29 cellular contexts compared by ENCODE assay signal in the genomic region with DNA sequence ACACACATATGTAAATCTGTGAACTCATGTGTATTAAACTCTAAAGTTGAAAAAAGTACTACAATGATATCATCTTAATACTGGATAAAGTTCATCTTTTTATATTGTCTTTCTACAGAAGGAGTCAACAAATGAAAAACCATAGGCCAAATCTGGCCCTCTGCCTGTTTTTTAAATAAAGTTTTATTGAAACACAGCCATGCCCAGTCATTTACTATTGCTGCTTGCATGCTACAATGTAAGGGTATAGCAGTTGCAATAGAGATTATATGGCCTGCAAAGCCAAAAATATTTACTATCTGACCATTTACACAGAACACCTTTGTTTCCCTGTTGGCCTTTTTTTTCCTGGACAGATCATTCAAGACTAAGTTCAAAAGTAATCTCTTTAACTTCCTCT.
"Had no signal": no experiment of that assay in that cellular context is flagged by ENCODE, and none has a peak within 500 bp of the region (broad histone marks: within the 10 kb centered on the region; RNA-seq: fewer than 3 reads in every experiment).

No MANE protein-coding gene starts in this region.

- H2AFZ ChIP-seq: hepatocyte had no signal

- DNase-seq: colonic mucosa; cortex of kidney; dermis blood vessel endothelial cell; dorsolateral prefrontal cortex; effector CD4-positive, alpha-beta T cell; effector CD8-positive, alpha-beta T cell; effector memory CD4-positive, alpha-beta T cell; effector memory CD8-positive, alpha-beta T cell; erythroblast; esophagus squamous epithelium; foreskin fibroblast; foreskin keratinocyte; foreskin melanocyte; gastrocnemius medialis; glutamatergic neuron; head of caudate nucleus; heart left ventricle; heart right ventricle had no signal

- H3K27ac Mint-ChIP-seq: dendritic cell treated with granulocyte-macrophage colony-stimulating factor and Interleukin-4, amounts not matched to agents 40 ng/mL and 50 ng/mL, for 4 days; effector memory CD8-positive, alpha-beta T cell had no signal

- ATAC-seq: effector memory CD8-positive, alpha-beta T cell; esophagus mucosa; foreskin keratinocyte; gastrocnemius medialis; gastroesophageal sphincter; heart left ventricle; heart right ventricle had no signal

- H3K27ac ChIP-seq: colonic mucosa, coronary artery, dorsolateral prefrontal cortex, epithelial cell of prostate, esophagus muscularis mucosa, esophagus squamous epithelium, foreskin keratinocyte, gastrocnemius medialis, gastroesophageal sphincter, heart left ventricle, heart right ventricle, hepatocyte had no signal

- H3K4me1 ChIP-seq: colonic mucosa, esophagus muscularis mucosa, foreskin keratinocyte, gastrocnemius medialis, gastroesophageal sphincter, heart left ventricle, heart right ventricle had no signal

- H3K4me2 ChIP-seq: hepatocyte had no signal

- H3K4me3 ChIP-seq: colonic mucosa, coronary artery, dorsolateral prefrontal cortex, esophagus muscularis mucosa, esophagus squamous epithelium, gastrocnemius medialis, gastroesophageal sphincter, heart left ventricle, heart right ventricle, hepatocyte had no signal

- H3K9me3 Mint-ChIP-seq: effector memory CD8-positive, alpha-beta T cell had no signal

- FAIRE-seq: colon, endometrium, endothelial cell of umbilical vein, frontal cortex had no signal

- H3K79me2 ChIP-seq: hepatocyte had no signal

- H3K36me3 ChIP-seq: colonic mucosa, esophagus muscularis mucosa, esophagus squamous epithelium, gastrocnemius medialis, gastroesophageal sphincter, heart left ventricle, heart right ventricle had no signal

- H3K9me3 ChIP-seq: colonic mucosa, esophagus muscularis mucosa, esophagus squamous epithelium, gastrocnemius medialis, gastroesophageal sphincter, heart left ventricle, heart right ventricle had no signal

- H3K27me3 Mint-ChIP-seq: dendritic cell treated with granulocyte-macrophage colony-stimulating factor and Interleukin-4, amounts not matched to agents 40 ng/mL and 50 ng/mL, for 4 days had no signal

- H3K4me3 Mint-ChIP-seq: dendritic cell treated with granulocyte-macrophage colony-stimulating factor and Interleukin-4, amounts not matched to agents 40 ng/mL and 50 ng/mL, for 4 days; effector memory CD8-positive, alpha-beta T cell had no signal

- H3K27me3 ChIP-seq: colonic mucosa, esophagus squamous epithelium, gastrocnemius medialis, hepatocyte had no signal
